29 cellular contexts compared by ENCODE assay signal in genomic region chr17:29215174-29215573, GRCh38. TPM values are rescaled to one million over a fixed set of nuclear protein-coding genes. Genes with fewer than 3 reads are reported as not detected.
"Had no signal": no experiment of that assay in that cellular context is flagged by ENCODE, and none has a peak within 500 bp of the region (broad histone marks: within the 10 kb centered on the region; RNA-seq: fewer than 3 reads in every experiment).

No MANE protein-coding gene starts in this region.

- H3K9ac ChIP-seq: KMS-11 had no signal

- H3K9me3 ChIP-seq: MG63 had no signal

- H3K4me3 ChIP-seq: cardiac muscle cell, MG63 had no signal

- ATAC-seq: activated naive CD4-positive, alpha-beta T cell treated with anti-CD3 and anti-CD28 coated beads, Interleukin-2, amount 50 U/mL, for 72 hours; activated naive CD8-positive, alpha-beta T cell treated with anti-CD3 and anti-CD28 coated beads, Interleukin-2, amount 50 U/mL, for 24 hours; activated T-cell treated with anti-CD3 and anti-CD28 coated beads, Interleukin-2, amount 50 U/mL, for 4 hours; T-helper 17 cell; WTC11 had no signal

- H3K27me3 ChIP-seq: cardiac muscle cell, MG63 had no signal

- H3K36me3 ChIP-seq: cardiac muscle cell, MG63 had no signal

- H3K27ac ChIP-seq: cardiac muscle cell, KMS-11 had no signal

- DNase-seq: activated CD4-positive, alpha-beta memory T cell treated with anti-CD3 and anti-CD28 coated beads for 36 hours; activated CD4-positive, alpha-beta T cell treated with anti-CD3 and anti-CD28 coated beads, Interleukin-2, amount 10 ng/mL, durations not matched to agents 24 days and 14 days; activated CD4-positive, CD25-positive, alpha-beta regulatory T cell treated with anti-CD3 and anti-CD28 coated beads, Interleukin-2, amount 50 U/mL, for 72 hours; activated CD8-positive, alpha-beta memory T cell treated with anti-CD3 and anti-CD28 coated beads for 24 hours; activated effector memory CD4-positive, alpha-beta T cell treated with anti-CD3 and anti-CD28 coated beads, Interleukin-2, amount 50 U/mL, for 16 hours; activated naive CD4-positive, alpha-beta T cell treated with Interleukin-2 at 50 U/mL for 16 hours; activated naive CD8-positive, alpha-beta T cell treated with anti-CD3 and anti-CD28 coated beads, Interleukin-2, amount 50 U/mL, for 24 hours; activated T-cell treated with anti-CD3 and anti-CD28 coated beads, Interleukin-2, amount 50 U/mL, for 4 hours; amniotic stem cell; cerebellar nuclear complex; MV-4-11; NCI-H1092 treated with DMSO at 0.1 percent for 48 hours; NCI-H1417 treated with DMSO at 0.1 percent for 48 hours; NCI-H1694; NCI-H2029 treated with DMSO at 0.1 percent for 48 hours; NCI-H510A treated with DMSO at 0.1 percent for 48 hours; NCI-H69; OCI-M1; SHP77 treated with DMSO at 0.1 percent for 48 hours; T-helper 17 cell; T-helper 9 cell had no signal

- H3K4me2 ChIP-seq: KMS-11 had no signal

- FAIRE-seq: astrocyte, RCC 7860 had no signal

RNA-seq across cellular contexts. Expression of gene CRYBA1, which starts 31.5 kb away (rescaled TPM):
- total RNA-seq: activated CD4-positive, alpha-beta memory T cell treated with anti-CD3 and anti-CD28 coated beads for 36 hours; activated CD4-positive, alpha-beta T cell treated with anti-CD3 and anti-CD28 coated beads, Interleukin-2, amount 10 ng/mL, durations not matched to agents 24 days and 14 days; activated naive CD4-positive, alpha-beta T cell treated with anti-CD3 and anti-CD28 coated beads, Interleukin-2, amount 50 U/mL, for 72 hours; activated T-cell treated with anti-CD3 and anti-CD28 coated beads, Interleukin-2, amount 50 U/mL, for 4 hours; astrocyte; cardiac muscle cell; SK-MEL-5; T-helper 17 cell; WTC11 had no signal
- polyA plus RNA-seq: cardiac muscle cell had no signal
